8 cellular contexts compared by ENCODE assay signal in the genomic region with DNA sequence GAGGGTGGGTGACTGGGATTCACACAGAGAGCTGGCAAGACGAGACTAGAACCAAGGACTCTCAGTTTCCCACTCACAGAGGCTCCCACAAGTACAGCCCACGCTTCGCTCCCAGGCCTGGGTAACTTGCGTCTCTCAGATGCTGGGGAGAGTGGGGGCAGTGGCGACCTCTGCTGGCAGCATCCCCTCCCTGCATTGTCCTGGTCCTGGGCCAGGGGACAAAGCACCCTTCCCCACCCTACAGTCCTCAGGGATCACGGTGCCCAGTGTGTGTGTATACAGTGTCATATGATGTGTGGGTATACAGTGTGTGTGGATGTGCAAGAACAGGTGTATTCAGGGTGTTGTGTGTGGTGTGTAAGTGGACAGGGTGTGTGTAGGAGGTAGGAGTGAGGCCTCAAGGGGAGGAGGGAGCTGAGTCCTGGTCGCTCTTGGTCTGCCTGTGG. TPM values are rescaled to one million over a fixed set of nuclear protein-coding genes. Genes with fewer than 3 reads are reported as not detected.
DNase-seq lines count a peak whose midpoint lies in the region; ATAC-seq and TF ChIP-seq lines count a peak whose summit lies in the region.

No MANE protein-coding gene starts in this region.

- peak; percentile 35 to 58 (median 57) for DNase-seq in CD4-positive, CD25-positive, alpha-beta regulatory T cell
- peak; percentile 91 for DNase-seq in WTC11 (ENCODE audit: low spot score)
- DNase-seq in caudate nucleus (lab: John Stamatoyannopoulos, UW) = peak in 57 of 61 donors; percentile 16 to 87 (median 61)
- peak; percentile 43 for DNase-seq in kidney tubule cell (ENCODE audit: low spot score)
- peak; percentile 62 for DNase-seq in stimulated activated CD4-positive, alpha-beta T cell treated with anti-CD3 and anti-CD28 coated beads, Interleukin-4, amount 100 ng/mL, for 24 hours
- DNase-seq in H4 (ENCODE audit: low spot score) = no peak

- no peaks in the 10 kb centered on the region for H3K27me3 ChIP-seq in CD4-positive, CD25-positive, alpha-beta regulatory T cell (ENCODE audit: control insufficient read depth, insufficient read depth, low read length)

- TF ChIP-seq CTCF in WTC11 (IDR thresholded peaks at IDR 0.05) = peak; percentile 83

- H3K36me3 ChIP-seq in CD4-positive, CD25-positive, alpha-beta regulatory T cell (ENCODE audit: control insufficient read depth, insufficient read depth, low read length) = peaks cover 27% of the 10 kb centered on the region

- CTCF ChIA-PET in WTC11 (lab: Charles Lee) = interaction anchor here (0.5 to 1.6 kb wide), 26 partner anchors 8 to 996 kb away, joined by 3 to 25 read pairs (median 3); partner anchors contain the start of genes ACAA1, DLEC1, PLCD1 and VILL

- no peak overlapping the region for H3K4me3 ChIP-seq in CD4-positive, CD25-positive, alpha-beta regulatory T cell (ENCODE audit: low read depth, low read length)

- H3K27ac ChIP-seq in CD4-positive, CD25-positive, alpha-beta regulatory T cell (ENCODE audit: insufficient read depth, low read length, poor library complexity, severe bottlenecking) = no peak overlapping the region
- H3K27ac ChIP-seq in caudate nucleus (ENCODE audit: low read depth, low read length) = peak overlapping the region; percentile 96

- no peak overlapping the region for H3K4me3 Mint-ChIP-seq in CD4-positive, CD25-positive, alpha-beta regulatory T cell
- H3K4me3 Mint-ChIP-seq in WTC11 = no peak overlapping the region

- no peaks in the 10 kb centered on the region for H3K9me3 ChIP-seq in CD4-positive, CD25-positive, alpha-beta regulatory T cell (ENCODE audit: control insufficient read depth in 2 of 2, low read length in 2 of 2)

- ATAC-seq in CD4-positive, CD25-positive, alpha-beta regulatory T cell (ENCODE audit: low read depth in 2 of 2) = peak in 1 of 2 donors; percentile 28
- ATAC-seq in HG02870 (IDR thresholded peaks at IDR 0.05; ENCODE audit: unreplicated experiment) = peak; percentile 40
- ATAC-seq in WTC11 = peak; percentile 63
- no peak for ATAC-seq in HG03378 (IDR thresholded peaks at IDR 0.05; ENCODE audit: unreplicated experiment)

- POLR2A ChIA-PET in WTC11 (lab: Charles Lee) = interaction anchor here (0.6 kb wide), 1 partner anchor 23 kb away, joined by 7 read pairs; no protein-coding TSS in a partner anchor

- peak overlapping the region; percentile 44 to 82 (median 58) for H3K27ac Mint-ChIP-seq in CD4-positive, CD25-positive, alpha-beta regulatory T cell
- H3K27ac Mint-ChIP-seq in WTC11 = no peak overlapping the region

- peaks cover 5% of the 10 kb centered on the region for H3K36me3 Mint-ChIP-seq in CD4-positive, CD25-positive, alpha-beta regulatory T cell
- peaks cover 10% of the 10 kb centered on the region; the same call in 1 of the 2 replicates for H3K36me3 Mint-ChIP-seq in WTC11

- no peaks in the 10 kb centered on the region for H3K27me3 Mint-ChIP-seq in CD4-positive, CD25-positive, alpha-beta regulatory T cell
- peaks cover 3% of the 10 kb centered on the region for H3K27me3 Mint-ChIP-seq in WTC11 (ENCODE audit: low read depth)

- H3K4me1 ChIP-seq in CD4-positive, CD25-positive, alpha-beta regulatory T cell (ENCODE audit: control insufficient read depth, insufficient read depth, low read length, poor library complexity, severe bottlenecking) = peaks cover 4% of the 10 kb centered on the region

- peaks cover 0 to 2% (median 0%) of the 10 kb centered on the region in 7 donors for H3K9me3 Mint-ChIP-seq in CD4-positive, CD25-positive, alpha-beta regulatory T cell
- no peaks in the 10 kb centered on the region for H3K9me3 Mint-ChIP-seq in WTC11

- H3K4me1 Mint-ChIP-seq in CD4-positive, CD25-positive, alpha-beta regulatory T cell = peaks cover 0 to 36% (median 24%) of the 10 kb centered on the region in 4 donors
- peaks cover 9% of the 10 kb centered on the region for H3K4me1 Mint-ChIP-seq in WTC11

TF ChIP-seq in WTC11, 78 proteins besides CTCF, POLR2A, EP300 and RAD21 (continues in another document):
- TF ChIP-seq ETV6 (CRISPR knock-in tag; IDR thresholded peaks at IDR 0.05) = no peak
- TF ChIP-seq ZNF671 (CRISPR knock-in tag; IDR thresholded peaks at IDR 0.05) = no peak
- TF ChIP-seq CREM (CRISPR knock-in tag; IDR thresholded peaks at IDR 0.05) = no peak
- TF ChIP-seq, protein P1, sequence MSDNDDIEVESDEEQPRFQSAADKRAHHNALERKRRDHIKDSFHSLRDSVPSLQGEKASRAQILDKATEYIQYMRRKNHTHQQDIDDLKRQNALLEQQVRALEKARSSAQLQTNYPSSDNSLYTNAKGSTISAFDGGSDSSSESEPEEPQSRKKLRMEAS (CRISPR knock-in tag; IDR thresholded peaks at IDR 0.05) = no peak
- TF ChIP-seq RELA (CRISPR knock-in tag; IDR thresholded peaks at IDR 0.05; ENCODE audit: borderline replicate concordance) = no peak
- no peak for TF ChIP-seq SP1 (CRISPR knock-in tag; conservative IDR thresholded peaks at IDR 0.05)
- no peak for TF ChIP-seq TEAD1 (CRISPR knock-in tag; IDR thresholded peaks at IDR 0.05)
- TF ChIP-seq, protein P2, sequence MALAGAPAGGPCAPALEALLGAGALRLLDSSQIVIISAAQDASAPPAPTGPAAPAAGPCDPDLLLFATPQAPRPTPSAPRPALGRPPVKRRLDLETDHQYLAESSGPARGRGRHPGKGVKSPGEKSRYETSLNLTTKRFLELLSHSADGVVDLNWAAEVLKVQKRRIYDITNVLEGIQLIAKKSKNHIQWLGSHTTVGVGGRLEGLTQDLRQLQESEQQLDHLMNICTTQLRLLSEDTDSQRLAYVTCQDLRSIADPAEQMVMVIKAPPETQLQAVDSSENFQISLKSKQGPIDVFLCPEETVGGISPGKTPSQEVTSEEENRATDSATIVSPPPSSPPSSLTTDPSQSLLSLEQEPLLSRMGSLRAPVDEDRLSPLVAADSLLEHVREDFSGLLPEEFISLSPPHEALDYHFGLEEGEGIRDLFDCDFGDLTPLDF (CRISPR knock-in tag; IDR thresholded peaks at IDR 0.05) = no peak
- no peak for TF ChIP-seq NR3C1 (CRISPR knock-in tag; conservative IDR thresholded peaks at IDR 0.05; ENCODE audit: low read depth)
- no peak for TF ChIP-seq IRF1 (CRISPR knock-in tag; IDR thresholded peaks at IDR 0.05)
- TF ChIP-seq EMX1 (CRISPR knock-in tag; IDR thresholded peaks at IDR 0.05) = no peak
- TF ChIP-seq, protein P3, sequence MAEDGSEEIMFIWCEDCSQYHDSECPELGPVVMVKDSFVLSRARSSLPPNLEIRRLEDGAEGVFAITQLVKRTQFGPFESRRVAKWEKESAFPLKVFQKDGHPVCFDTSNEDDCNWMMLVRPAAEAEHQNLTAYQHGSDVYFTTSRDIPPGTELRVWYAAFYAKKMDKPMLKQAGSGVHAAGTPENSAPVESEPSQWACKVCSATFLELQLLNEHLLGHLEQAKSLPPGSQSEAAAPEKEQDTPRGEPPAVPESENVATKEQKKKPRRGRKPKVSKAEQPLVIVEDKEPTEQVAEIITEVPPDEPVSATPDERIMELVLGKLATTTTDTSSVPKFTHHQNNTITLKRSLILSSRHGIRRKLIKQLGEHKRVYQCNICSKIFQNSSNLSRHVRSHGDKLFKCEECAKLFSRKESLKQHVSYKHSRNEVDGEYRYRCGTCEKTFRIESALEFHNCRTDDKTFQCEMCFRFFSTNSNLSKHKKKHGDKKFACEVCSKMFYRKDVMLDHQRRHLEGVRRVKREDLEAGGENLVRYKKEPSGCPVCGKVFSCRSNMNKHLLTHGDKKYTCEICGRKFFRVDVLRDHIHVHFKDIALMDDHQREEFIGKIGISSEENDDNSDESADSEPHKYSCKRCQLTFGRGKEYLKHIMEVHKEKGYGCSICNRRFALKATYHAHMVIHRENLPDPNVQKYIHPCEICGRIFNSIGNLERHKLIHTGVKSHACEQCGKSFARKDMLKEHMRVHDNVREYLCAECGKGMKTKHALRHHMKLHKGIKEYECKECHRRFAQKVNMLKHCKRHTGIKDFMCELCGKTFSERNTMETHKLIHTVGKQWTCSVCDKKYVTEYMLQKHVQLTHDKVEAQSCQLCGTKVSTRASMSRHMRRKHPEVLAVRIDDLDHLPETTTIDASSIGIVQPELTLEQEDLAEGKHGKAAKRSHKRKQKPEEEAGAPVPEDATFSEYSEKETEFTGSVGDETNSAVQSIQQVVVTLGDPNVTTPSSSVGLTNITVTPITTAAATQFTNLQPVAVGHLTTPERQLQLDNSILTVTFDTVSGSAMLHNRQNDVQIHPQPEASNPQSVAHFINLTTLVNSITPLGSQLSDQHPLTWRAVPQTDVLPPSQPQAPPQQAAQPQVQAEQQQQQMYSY (CRISPR knock-in tag; IDR thresholded peaks at IDR 0.05) = no peak
- TF ChIP-seq GRHL2 (CRISPR knock-in tag; IDR thresholded peaks at IDR 0.05; ENCODE audit: insufficient replicate concordance, severe bottlenecking) = no peak
- TF ChIP-seq MLX (CRISPR knock-in tag; IDR thresholded peaks at IDR 0.05) = no peak
- no peak for TF ChIP-seq NFYB (CRISPR knock-in tag; conservative IDR thresholded peaks at IDR 0.05; ENCODE audit: low read depth)
- TF ChIP-seq NFATC4 (CRISPR knock-in tag; IDR thresholded peaks at IDR 0.05) = no peak

RNA-seq across cellular contexts. Expression of gene VILL, which starts 12.8 kb away (rescaled TPM):
- 24.0 TPM for total RNA-seq in CD4-positive, CD25-positive, alpha-beta regulatory T cell
- polyA plus RNA-seq in CD4-positive, CD25-positive, alpha-beta regulatory T cell = 10 to 100 TPM in 3 of 4 donors, 1 to 10 TPM in 1; 9.0 to 15.5 (median 12.4) TPM
- 4.7 to 5.9 TPM (median 4.7 TPM) in 3 replicates for total RNA-seq in WTC11 (2021)
- total RNA-seq in H4 (2014; rRNA removed; shearing (Covaris generic)) = not detected in 2 replicates

RNA-seq across cellular contexts. Expression of gene PLCD1, which starts 26.0 kb away (rescaled TPM):
- total RNA-seq in CD4-positive, CD25-positive, alpha-beta regulatory T cell = 47.5 TPM
- polyA plus RNA-seq in CD4-positive, CD25-positive, alpha-beta regulatory T cell = 10 to 100 TPM; 26.2 to 32.5 (median 28.6) TPM
- total RNA-seq in WTC11 (2021) = 29.9 to 33.3 TPM (median 32.6 TPM) in 3 replicates
- 2.7 and 7.6 TPM in 2 replicates for total RNA-seq in H4 (2014; rRNA removed; shearing (Covaris generic))

RNA-seq across cellular contexts. Expression of gene DLEC1, which starts 35.6 kb away (rescaled TPM):
- total RNA-seq in CD4-positive, CD25-positive, alpha-beta regulatory T cell = 4.9 TPM
- polyA plus RNA-seq in CD4-positive, CD25-positive, alpha-beta regulatory T cell = under 1 TPM; 0.09 to 0.65 (median 0.50) TPM
- 0.81 to 1.4 TPM (median 1.1 TPM) in 3 replicates for total RNA-seq in WTC11 (2021)
- 0.10 TPM in 1 of 2 replicates, not detected in the other for total RNA-seq in H4 (2014; rRNA removed; shearing (Covaris generic))
